Comparison of ENCODE assay signal across 1 cellular context in genomic region chr5:115737452-115737851, GRCh38.
TF ChIP-seq lines count a peak whose summit lies in the region.

No MANE protein-coding gene starts in this region.

TF ChIP-seq in GM23338, 12 proteins besides CTCF, POLR2A, EP300 and RAD21 (continued from another document):
- peak; percentile 30; the same call in 1 of the 2 replicates for TF ChIP-seq ZNF462 (CRISPR knock-in tag; IDR thresholded peaks at IDR 0.05)
- 0 out of 2 replicates have a peak, but pooled peaks have one; percentile 13 for TF ChIP-seq NANOG (IDR thresholded peaks at IDR 0.05; ENCODE audit: borderline replicate concordance)
- TF ChIP-seq CREB1 (CRISPR knock-in tag; IDR thresholded peaks at IDR 0.05; ENCODE audit: low read depth) = no peak
